ENCODE assay signal across 11 cellular contexts in the genomic region with DNA sequence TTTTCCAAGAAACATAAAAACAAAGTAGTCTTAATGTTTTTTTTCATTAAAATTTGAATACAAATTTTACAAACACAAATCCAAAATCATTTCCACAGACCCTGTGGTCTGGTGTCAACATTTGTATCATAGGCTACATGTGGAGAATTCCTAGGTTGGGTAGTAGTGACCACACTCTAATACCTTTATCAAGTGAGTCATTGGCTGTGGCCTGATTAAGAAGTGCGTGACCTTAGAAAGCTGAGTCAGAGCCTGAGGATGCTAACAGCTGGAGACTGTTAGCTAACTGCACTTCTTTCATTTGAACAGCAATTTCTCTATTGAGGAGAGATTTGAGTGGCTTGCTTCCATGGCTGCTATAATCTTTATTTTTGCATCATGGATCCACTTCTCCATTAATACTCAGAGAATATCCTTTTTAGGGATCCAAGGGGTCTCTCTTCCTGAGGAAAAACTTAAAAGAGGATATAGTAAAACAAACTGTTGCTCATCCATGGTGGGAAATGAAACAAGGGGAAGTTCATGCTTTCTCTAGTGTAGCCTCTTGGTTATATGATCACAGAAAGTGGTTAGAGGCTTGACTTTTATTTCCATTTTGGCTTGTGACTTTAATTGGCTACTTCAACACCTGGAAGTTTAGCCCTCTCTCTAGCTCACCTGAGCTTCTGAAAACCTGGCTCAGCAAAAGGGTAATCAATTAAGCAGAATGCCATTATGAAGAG.
A peak's percentile ranks its signal among the peaks of the same experiment; 100 is the strongest.
DNase-seq lines count a peak whose midpoint lies in the region; ATAC-seq and TF ChIP-seq lines count a peak whose summit lies in the region.
"Had no signal": no experiment of that assay in that cellular context is flagged by ENCODE, and none has a peak within 500 bp of the region (broad histone marks: within the 10 kb centered on the region; RNA-seq: fewer than 3 reads in every experiment).

No MANE protein-coding gene starts in this region.

- no peak overlapping the region for H2AFZ ChIP-seq in mesenchymal stem cell (ENCODE audit: low read depth, low read length)

- H4K8ac ChIP-seq in mesenchymal stem cell (ENCODE audit: low read length): peak overlapping the region; percentile 55

- DNase-seq in ELR (ENCODE audit: low read depth): peak; percentile 97
- peak; percentile 21 for DNase-seq in NCI-H460 (ENCODE audit: extremely low read depth, low read depth)
- peak; percentile 98 for DNase-seq in brain microvascular endothelial cell
- DNase-seq in mesenchymal stem cell: peak; percentile 96
- no peak for DNase-seq in uterus
- DNase-seq in NK-92 treated with Interleukin-12 subunit alpha and Interleukin-12 subunit beta, amount 100 ng/mL, for 24 hours (lab: John Stamatoyannopoulos, UW): no peak
- DNase-seq in ascending aorta (ENCODE audit: low spot score in 2 of 2): no peak
- DNase-seq: H7; SHP77 treated with DMSO at 0.1 percent for 48 hours; stimulated activated naive CD4-positive, alpha-beta T cell treated with Interleukin-2 at 50 U/mL for 16 hours had no signal

- no peaks in the 10 kb centered on the region for H3K79me1 ChIP-seq in mesenchymal stem cell (replicated peaks; ENCODE audit: low read length, poor library complexity, severe bottlenecking)

- H3K27me3 ChIP-seq in brain microvascular endothelial cell (replicated peaks): no peaks in the 10 kb centered on the region
- H3K27me3 ChIP-seq in mesenchymal stem cell (ENCODE audit: control insufficient read depth in 1 of 2, insufficient read depth in 1 of 2, low read length in 2 of 2): no peaks in the 10 kb centered on the region
- no peaks in the 10 kb centered on the region for H3K27me3 ChIP-seq in uterus
- no peaks in the 10 kb centered on the region for H3K27me3 ChIP-seq in ascending aorta

- H3K9me3 ChIP-seq in mesenchymal stem cell (ENCODE audit: control insufficient read depth, low read length) (no peaks in the 10 kb centered on the region), uterus (no peaks in the 10 kb centered on the region), ascending aorta (no peaks in the 10 kb centered on the region)

- H3K4ac ChIP-seq in mesenchymal stem cell (ENCODE audit: low read depth in 1 of 2, low read length in 2 of 2): peak overlapping the region in 1 of 2 experiments; percentile 46

- peak overlapping the region; percentile 44 for H3K27ac ChIP-seq in brain microvascular endothelial cell
- H3K27ac ChIP-seq in mesenchymal stem cell (ENCODE audit: low read length, poor library complexity, severe bottlenecking): peak overlapping the region; percentile 98
- H3K27ac ChIP-seq in uterus: no peak overlapping the region
- no peak overlapping the region for H3K27ac ChIP-seq in ascending aorta

- peak overlapping the region; percentile 55 for H2AK5ac ChIP-seq in mesenchymal stem cell (ENCODE audit: low read length, severe bottlenecking)

- H3K23ac ChIP-seq in mesenchymal stem cell (ENCODE audit: low read length in 2 of 2): no peak overlapping the region

- H4K91ac ChIP-seq in mesenchymal stem cell (ENCODE audit: low read length): no peak overlapping the region

- peak overlapping the region in 1 of 2 experiments; percentile 45 for H3K18ac ChIP-seq in mesenchymal stem cell (ENCODE audit: low read depth in 1 of 2, low read length in 2 of 2)

- intact Hi-C loops in uterus (cut with DNase I; ENCODE audit: low total_unique reads): no loop called here
- intact Hi-C loops in ascending aorta (cut with DNase I): no loop called here

- WGBS in mesenchymal stem cell: 0% methylated on average over 1 of the region's 1 CpG

- peak overlapping the region in 1 of 2 experiments; percentile 83 for H2BK12ac ChIP-seq in mesenchymal stem cell (ENCODE audit: low read length in 2 of 2)

- TF ChIP-seq CTCF in brain microvascular endothelial cell (IDR thresholded peaks at IDR 0.05; ENCODE audit: low read depth, low read length, missing control alignments) (no peak), uterus (IDR thresholded peaks at IDR 0.05) (no peak), ascending aorta (IDR thresholded peaks at IDR 0.05) (no peak)

- no peak overlapping the region for H3K14ac ChIP-seq in mesenchymal stem cell (ENCODE audit: low read length in 2 of 2)

- H3K9ac ChIP-seq in mesenchymal stem cell (ENCODE audit: low read length): peak overlapping the region; percentile 37

- H3K36me3 ChIP-seq in brain microvascular endothelial cell (replicated peaks) (no peaks in the 10 kb centered on the region), mesenchymal stem cell (ENCODE audit: control insufficient read depth in 1 of 2, insufficient read depth in 2 of 2, low read depth in 1 of 2, low read length in 2 of 2) (no peaks in the 10 kb centered on the region), uterus (no peaks in the 10 kb centered on the region), ascending aorta (no peaks in the 10 kb centered on the region)

- H2BK120ac ChIP-seq in mesenchymal stem cell (ENCODE audit: low read depth, low read length): peak overlapping the region; percentile 68

- H3K4me1 ChIP-seq in mesenchymal stem cell (ENCODE audit: control insufficient read depth, insufficient read depth, low read depth, low read length) (no peaks in the 10 kb centered on the region), uterus (no peaks in the 10 kb centered on the region), ascending aorta (no peaks in the 10 kb centered on the region)

- H3K4me2 ChIP-seq in mesenchymal stem cell (ENCODE audit: low read length, poor library complexity, severe bottlenecking): no peak overlapping the region

- no peak for ATAC-seq in GM18520 (IDR thresholded peaks at IDR 0.05; ENCODE audit: unreplicated experiment)

- no peak for TF ChIP-seq POLR2A in uterus (IDR thresholded peaks at IDR 0.05)

- no peak overlapping the region for H2BK15ac ChIP-seq in mesenchymal stem cell (ENCODE audit: low read depth, poor library complexity, severe bottlenecking)

- in situ Hi-C loops in brain microvascular endothelial cell (cut with HindIII; ENCODE audit: low pct_ligation_motif_present, low sequenced_read_pairs): no loop called here

- peak overlapping the region; percentile 71 for H2BK5ac ChIP-seq in mesenchymal stem cell (ENCODE audit: low read depth, low read length, poor library complexity, severe bottlenecking)

- no peak overlapping the region for H3K4me3 ChIP-seq in brain microvascular endothelial cell (ENCODE audit: low read depth, low read length)
- no peak overlapping the region for H3K4me3 ChIP-seq in mesenchymal stem cell (ENCODE audit: insufficient read depth in 1 of 2, low read depth in 1 of 2, low read length in 2 of 2)
- H3K4me3 ChIP-seq in uterus: no peak overlapping the region
- H3K4me3 ChIP-seq in ascending aorta: no peak overlapping the region

Comparison
In these comparisons a context has a peak if more than half of its experiments do, and no peak if none do; other contexts are left out.
1. DNase-seq: peak in ELR (single experiment), NCI-H460 (single experiment), brain microvascular endothelial cell (single experiment) and mesenchymal stem cell (single experiment); none in uterus (0 of 2), NK-92 treated with Interleukin-12 subunit alpha and Interleukin-12 subunit beta, amount 100 ng/mL, for 24 hours (single experiment) and ascending aorta (0 of 2).
2. H3K27ac ChIP-seq: peak in brain microvascular endothelial cell (single experiment) and mesenchymal stem cell (single experiment); none in uterus (0 of 2) and ascending aorta (0 of 2).